In the genomic region with DNA sequence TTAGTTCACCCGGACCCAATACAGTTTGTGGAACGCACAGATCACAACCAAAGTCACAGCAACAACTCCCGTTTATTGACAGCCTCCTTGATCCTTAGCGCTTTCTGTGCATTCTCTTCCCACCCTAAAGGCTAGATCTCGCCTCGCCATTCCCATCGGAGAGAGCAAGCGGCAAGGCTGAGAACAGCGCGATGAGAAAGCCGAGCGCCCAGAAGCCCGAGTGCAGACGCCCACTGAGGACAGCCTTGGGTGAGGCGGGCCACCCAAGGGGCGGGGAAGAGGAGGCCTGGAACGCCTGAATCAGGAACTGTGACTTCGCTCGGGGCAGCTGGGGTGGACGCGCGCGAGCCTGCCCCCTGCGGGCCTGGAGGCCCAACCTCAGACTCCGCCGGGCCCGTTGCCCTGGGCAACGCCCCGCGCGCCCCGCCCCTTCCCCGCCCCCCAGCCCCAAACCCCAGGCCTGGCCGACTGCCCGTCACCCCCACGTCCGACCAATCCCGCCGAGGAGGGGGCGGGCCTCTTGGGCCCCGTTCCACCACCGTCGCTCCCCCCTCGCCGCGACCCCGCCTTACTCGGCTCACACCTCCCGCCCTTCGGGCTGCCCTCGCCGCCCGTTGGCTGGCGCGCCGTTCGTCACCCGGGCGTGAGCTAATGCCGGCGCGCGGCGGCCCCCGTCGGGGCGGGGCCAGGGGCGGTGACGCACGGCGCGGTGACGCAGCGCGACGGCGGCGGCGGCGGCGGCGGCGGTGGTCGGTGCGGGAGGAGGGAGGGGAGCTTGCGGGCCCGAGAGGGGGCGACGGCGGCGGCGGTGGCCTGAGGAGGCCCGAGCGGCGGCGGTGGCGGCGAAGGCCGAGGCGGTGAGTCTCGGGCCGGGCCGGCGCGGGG, we compare ENCODE assay signal across 1 cellular context.
TF ChIP-seq lines count a peak whose summit lies in the region.

A gene with protein sequence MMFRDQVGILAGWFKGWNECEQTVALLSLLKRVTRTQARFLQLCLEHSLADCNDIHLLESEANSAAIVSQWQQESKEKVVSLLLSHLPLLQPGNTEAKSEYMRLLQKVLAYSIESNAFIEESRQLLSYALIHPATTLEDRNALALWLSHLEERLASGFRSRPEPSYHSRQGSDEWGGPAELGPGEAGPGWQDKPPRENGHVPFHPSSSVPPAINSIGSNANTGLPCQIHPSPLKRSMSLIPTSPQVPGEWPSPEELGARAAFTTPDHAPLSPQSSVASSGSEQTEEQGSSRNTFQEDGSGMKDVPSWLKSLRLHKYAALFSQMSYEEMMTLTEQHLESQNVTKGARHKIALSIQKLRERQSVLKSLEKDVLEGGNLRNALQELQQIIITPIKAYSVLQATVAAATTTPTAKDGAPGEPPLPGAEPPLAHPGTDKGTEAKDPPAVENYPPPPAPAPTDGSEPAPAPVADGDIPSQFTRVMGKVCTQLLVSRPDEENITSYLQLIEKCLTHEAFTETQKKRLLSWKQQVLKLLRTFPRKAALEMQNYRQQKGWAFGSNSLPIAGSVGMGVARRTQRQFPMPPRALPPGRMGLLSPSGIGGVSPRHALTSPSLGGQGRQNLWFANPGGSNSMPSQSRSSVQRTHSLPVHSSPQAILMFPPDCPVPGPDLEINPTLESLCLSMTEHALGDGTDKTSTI (plus strand): TSS at position 702 of the 885 bp plus-strand sequence. CDS start 14,473 bp downstream, outside the sequence.

TF ChIP-seq in HepG2, 621 proteins besides CTCF, POLR2A, EP300 and RAD21 (continued from another document and continues in another):
- TF ChIP-seq ZNF569 (CRISPR knock-in tag; IDR thresholded peaks at IDR 0.05; ENCODE audit: borderline replicate concordance) (no peak), ZNF792 (CRISPR knock-in tag; IDR thresholded peaks at IDR 0.05) (peak; percentile 61; the same call in 1 of the 2 replicates), ISX (CRISPR knock-in tag; conservative IDR thresholded peaks at IDR 0.05) (no peak), KLF16 (CRISPR knock-in tag; IDR thresholded peaks at IDR 0.05) (peak in 1 of 2 experiments; percentile 60; a peak in 1 of 4 replicates), ZNF44 (CRISPR knock-in tag; IDR thresholded peaks at IDR 0.05) (0 out of 2 replicates have a peak, but pooled peaks have one; percentile 73), ZNF224 (CRISPR knock-in tag; IDR thresholded peaks at IDR 0.05) (no peak), RFX5 (IDR thresholded peaks at IDR 0.05; ENCODE audit: low read depth, low read length) (peak; percentile 36), ATRX (CRISPR knock-in tag; IDR thresholded peaks at IDR 0.05; ENCODE audit: borderline replicate concordance) (no peak), SP5 (CRISPR knock-in tag; IDR thresholded peaks at IDR 0.05; ENCODE audit: borderline replicate concordance, low read depth) (peak; percentile 89), ZNF234 (CRISPR knock-in tag; conservative IDR thresholded peaks at IDR 0.05) (peak; percentile 56; the same call in 1 of the 2 replicates), ZBTB3 (CRISPR knock-in tag; IDR thresholded peaks at IDR 0.05; ENCODE audit: borderline replicate concordance, low read depth) (no peak), DMAP1 (CRISPR knock-in tag; IDR thresholded peaks at IDR 0.05) (peak; percentile 74; the same call in 1 of the 2 replicates), GABPA (IDR thresholded peaks at IDR 0.05; ENCODE audit: low read depth, low read length) (peak; percentile 73), GABPA (CRISPR knock-in tag; IDR thresholded peaks at IDR 0.05; ENCODE audit: low read depth) (peak; percentile 90), SOX6 (IDR thresholded peaks at IDR 0.05) (no peak), SOX6 (CRISPR knock-in tag; IDR thresholded peaks at IDR 0.05) (peak; percentile 67), ZNF251 (CRISPR knock-in tag; IDR thresholded peaks at IDR 0.05) (no peak), ZNF775 (CRISPR knock-in tag; IDR thresholded peaks at IDR 0.05; ENCODE audit: borderline replicate concordance) (no peak), TCF12 (IDR thresholded peaks at IDR 0.05) (no peak), TCF12 (CRISPR knock-in tag; IDR thresholded peaks at IDR 0.05) (no peak), SNAPC2 (CRISPR knock-in tag; IDR thresholded peaks at IDR 0.05) (no peak), KDM6A (CRISPR knock-in tag; IDR thresholded peaks at IDR 0.05; ENCODE audit: low read depth) (no peak), KDM4B (CRISPR knock-in tag; IDR thresholded peaks at IDR 0.05) (no peak), JUNB (CRISPR knock-in tag; IDR thresholded peaks at IDR 0.05; ENCODE audit: borderline replicate concordance) (no peak), HMGA1 (CRISPR knock-in tag; conservative IDR thresholded peaks at IDR 0.05) (no peak), ZNF564 (CRISPR knock-in tag; IDR thresholded peaks at IDR 0.05) (no peak), GLI4 (CRISPR knock-in tag; IDR thresholded peaks at IDR 0.05; ENCODE audit: borderline replicate concordance) (no peak), FOXA1 (IDR thresholded peaks at IDR 0.05) (no peak), FOXA1 (CRISPR knock-in tag; IDR thresholded peaks at IDR 0.05) (no peak; the same call in 1 of the 2 replicates), ZBTB38 (CRISPR knock-in tag; IDR thresholded peaks at IDR 0.05) (peak; percentile 37; the same call in 1 of the 2 replicates), SIN3B (IDR thresholded peaks at IDR 0.05; ENCODE audit: low read length) (peak; percentile 76)
- TF ChIP-seq, protein P1, sequence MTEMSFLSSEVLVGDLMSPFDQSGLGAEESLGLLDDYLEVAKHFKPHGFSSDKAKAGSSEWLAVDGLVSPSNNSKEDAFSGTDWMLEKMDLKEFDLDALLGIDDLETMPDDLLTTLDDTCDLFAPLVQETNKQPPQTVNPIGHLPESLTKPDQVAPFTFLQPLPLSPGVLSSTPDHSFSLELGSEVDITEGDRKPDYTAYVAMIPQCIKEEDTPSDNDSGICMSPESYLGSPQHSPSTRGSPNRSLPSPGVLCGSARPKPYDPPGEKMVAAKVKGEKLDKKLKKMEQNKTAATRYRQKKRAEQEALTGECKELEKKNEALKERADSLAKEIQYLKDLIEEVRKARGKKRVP (CRISPR knock-in tag; IDR thresholded peaks at IDR 0.05): 0 out of 4 replicates have a peak, but pooled peaks of 1 of the 2 experiments have one; percentile 21
- TF ChIP-seq, protein P2, sequence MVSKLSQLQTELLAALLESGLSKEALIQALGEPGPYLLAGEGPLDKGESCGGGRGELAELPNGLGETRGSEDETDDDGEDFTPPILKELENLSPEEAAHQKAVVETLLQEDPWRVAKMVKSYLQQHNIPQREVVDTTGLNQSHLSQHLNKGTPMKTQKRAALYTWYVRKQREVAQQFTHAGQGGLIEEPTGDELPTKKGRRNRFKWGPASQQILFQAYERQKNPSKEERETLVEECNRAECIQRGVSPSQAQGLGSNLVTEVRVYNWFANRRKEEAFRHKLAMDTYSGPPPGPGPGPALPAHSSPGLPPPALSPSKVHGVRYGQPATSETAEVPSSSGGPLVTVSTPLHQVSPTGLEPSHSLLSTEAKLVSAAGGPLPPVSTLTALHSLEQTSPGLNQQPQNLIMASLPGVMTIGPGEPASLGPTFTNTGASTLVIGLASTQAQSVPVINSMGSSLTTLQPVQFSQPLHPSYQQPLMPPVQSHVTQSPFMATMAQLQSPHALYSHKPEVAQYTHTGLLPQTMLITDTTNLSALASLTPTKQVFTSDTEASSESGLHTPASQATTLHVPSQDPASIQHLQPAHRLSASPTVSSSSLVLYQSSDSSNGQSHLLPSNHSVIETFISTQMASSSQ (IDR thresholded peaks at IDR 0.05; ENCODE audit: low read depth): no peak
- TF ChIP-seq, protein P2 (CRISPR knock-in tag; IDR thresholded peaks at IDR 0.05; ENCODE audit: borderline replicate concordance): peak; percentile 63; the same call in 1 of the 2 replicates
- TF ChIP-seq, protein P3, sequence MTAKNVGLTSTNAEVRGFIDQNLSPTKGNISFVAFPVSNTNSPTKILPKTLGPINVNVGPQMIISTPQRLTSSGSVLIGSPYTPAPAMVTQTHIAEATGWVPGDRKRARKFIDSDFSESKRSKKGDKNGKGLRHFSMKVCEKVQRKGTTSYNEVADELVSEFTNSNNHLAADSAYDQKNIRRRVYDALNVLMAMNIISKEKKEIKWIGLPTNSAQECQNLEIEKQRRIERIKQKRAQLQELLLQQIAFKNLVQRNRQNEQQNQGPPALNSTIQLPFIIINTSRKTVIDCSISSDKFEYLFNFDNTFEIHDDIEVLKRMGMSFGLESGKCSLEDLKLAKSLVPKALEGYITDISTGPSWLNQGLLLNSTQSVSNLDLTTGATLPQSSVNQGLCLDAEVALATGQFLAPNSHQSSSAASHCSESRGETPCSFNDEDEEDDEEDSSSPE (CRISPR knock-in tag; IDR thresholded peaks at IDR 0.05): peak; percentile 53
- TF ChIP-seq, protein P4, sequence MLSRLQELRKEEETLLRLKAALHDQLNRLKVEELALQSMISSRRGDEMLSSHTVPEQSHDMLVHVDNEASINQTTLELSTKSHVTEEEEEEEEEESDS (CRISPR knock-in tag; IDR thresholded peaks at IDR 0.05; ENCODE audit: borderline replicate concordance): no peak
- TF ChIP-seq, protein P5, sequence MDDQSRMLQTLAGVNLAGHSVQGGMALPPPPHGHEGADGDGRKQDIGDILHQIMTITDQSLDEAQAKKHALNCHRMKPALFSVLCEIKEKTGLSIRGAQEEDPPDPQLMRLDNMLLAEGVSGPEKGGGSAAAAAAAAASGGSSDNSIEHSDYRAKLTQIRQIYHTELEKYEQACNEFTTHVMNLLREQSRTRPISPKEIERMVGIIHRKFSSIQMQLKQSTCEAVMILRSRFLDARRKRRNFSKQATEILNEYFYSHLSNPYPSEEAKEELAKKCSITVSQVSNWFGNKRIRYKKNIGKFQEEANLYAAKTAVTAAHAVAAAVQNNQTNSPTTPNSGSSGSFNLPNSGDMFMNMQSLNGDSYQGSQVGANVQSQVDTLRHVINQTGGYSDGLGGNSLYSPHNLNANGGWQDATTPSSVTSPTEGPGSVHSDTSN (CRISPR knock-in tag; IDR thresholded peaks at IDR 0.05; ENCODE audit: borderline replicate concordance): no peak
- TF ChIP-seq, protein P6, sequence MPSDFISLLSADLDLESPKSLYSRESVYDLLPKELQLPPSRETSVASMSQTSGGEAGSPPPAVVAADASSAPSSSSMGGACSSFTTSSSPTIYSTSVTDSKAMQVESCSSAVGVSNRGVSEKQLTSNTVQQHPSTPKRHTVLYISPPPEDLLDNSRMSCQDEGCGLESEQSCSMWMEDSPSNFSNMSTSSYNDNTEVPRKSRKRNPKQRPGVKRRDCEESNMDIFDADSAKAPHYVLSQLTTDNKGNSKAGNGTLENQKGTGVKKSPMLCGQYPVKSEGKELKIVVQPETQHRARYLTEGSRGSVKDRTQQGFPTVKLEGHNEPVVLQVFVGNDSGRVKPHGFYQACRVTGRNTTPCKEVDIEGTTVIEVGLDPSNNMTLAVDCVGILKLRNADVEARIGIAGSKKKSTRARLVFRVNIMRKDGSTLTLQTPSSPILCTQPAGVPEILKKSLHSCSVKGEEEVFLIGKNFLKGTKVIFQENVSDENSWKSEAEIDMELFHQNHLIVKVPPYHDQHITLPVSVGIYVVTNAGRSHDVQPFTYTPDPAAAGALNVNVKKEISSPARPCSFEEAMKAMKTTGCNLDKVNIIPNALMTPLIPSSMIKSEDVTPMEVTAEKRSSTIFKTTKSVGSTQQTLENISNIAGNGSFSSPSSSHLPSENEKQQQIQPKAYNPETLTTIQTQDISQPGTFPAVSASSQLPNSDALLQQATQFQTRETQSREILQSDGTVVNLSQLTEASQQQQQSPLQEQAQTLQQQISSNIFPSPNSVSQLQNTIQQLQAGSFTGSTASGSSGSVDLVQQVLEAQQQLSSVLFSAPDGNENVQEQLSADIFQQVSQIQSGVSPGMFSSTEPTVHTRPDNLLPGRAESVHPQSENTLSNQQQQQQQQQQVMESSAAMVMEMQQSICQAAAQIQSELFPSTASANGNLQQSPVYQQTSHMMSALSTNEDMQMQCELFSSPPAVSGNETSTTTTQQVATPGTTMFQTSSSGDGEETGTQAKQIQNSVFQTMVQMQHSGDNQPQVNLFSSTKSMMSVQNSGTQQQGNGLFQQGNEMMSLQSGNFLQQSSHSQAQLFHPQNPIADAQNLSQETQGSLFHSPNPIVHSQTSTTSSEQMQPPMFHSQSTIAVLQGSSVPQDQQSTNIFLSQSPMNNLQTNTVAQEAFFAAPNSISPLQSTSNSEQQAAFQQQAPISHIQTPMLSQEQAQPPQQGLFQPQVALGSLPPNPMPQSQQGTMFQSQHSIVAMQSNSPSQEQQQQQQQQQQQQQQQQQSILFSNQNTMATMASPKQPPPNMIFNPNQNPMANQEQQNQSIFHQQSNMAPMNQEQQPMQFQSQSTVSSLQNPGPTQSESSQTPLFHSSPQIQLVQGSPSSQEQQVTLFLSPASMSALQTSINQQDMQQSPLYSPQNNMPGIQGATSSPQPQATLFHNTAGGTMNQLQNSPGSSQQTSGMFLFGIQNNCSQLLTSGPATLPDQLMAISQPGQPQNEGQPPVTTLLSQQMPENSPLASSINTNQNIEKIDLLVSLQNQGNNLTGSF (CRISPR knock-in tag; IDR thresholded peaks at IDR 0.05): 0 out of 2 replicates have a peak, but pooled peaks have one; percentile 30
- TF ChIP-seq, protein P7, sequence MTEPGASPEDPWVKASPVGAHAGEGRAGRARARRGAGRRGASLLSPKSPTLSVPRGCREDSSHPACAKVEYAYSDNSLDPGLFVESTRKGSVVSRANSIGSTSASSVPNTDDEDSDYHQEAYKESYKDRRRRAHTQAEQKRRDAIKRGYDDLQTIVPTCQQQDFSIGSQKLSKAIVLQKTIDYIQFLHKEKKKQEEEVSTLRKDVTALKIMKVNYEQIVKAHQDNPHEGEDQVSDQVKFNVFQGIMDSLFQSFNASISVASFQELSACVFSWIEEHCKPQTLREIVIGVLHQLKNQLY (CRISPR knock-in tag; IDR thresholded peaks at IDR 0.05): no peak
- TF ChIP-seq, protein P8, sequence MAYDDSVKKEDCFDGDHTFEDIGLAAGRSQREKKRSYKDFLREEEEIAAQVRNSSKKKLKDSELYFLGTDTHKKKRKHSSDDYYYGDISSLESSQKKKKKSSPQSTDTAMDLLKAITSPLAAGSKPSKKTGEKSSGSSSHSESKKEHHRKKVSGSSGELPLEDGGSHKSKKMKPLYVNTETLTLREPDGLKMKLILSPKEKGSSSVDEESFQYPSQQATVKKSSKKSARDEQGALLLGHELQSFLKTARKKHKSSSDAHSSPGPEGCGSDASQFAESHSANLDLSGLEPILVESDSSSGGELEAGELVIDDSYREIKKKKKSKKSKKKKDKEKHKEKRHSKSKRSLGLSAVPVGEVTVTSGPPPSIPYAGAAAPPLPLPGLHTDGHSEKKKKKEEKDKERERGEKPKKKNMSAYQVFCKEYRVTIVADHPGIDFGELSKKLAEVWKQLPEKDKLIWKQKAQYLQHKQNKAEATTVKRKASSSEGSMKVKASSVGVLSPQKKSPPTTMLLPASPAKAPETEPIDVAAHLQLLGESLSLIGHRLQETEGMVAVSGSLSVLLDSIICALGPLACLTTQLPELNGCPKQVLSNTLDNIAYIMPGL (CRISPR knock-in tag; IDR thresholded peaks at IDR 0.05; ENCODE audit: borderline replicate concordance in 1 of 2, low read depth in 1 of 2): peak; percentile 91 to 93; a peak in 3 of 4 replicates
